In the genomic region with DNA sequence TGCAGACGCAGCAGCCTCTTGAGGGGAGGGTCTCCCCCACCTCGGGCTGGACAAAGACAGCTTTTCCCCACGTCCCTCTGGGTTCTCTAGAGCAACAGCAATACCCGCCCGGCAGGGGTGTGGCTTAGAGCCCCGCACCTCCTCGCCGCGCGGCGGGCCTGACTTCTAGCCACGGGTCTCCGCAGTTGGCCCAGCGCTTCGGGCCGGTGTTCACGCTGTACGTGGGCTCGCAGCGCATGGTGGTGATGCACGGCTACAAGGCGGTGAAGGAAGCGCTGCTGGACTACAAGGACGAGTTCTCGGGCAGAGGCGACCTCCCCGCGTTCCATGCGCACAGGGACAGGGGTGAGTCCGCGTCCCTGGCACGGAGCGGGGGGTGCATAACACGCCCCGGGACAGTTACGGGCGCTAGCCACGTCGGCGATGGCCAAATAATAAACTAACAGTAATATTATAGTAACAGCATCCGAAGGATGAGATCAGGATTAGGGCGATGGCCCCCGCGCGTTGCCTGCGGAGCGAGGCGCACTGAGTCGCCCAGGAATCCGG, we compare ENCODE assay signal across 9 cellular contexts. TPM values are rescaled to one million over a fixed set of nuclear protein-coding genes. Genes with fewer than 3 reads are reported as not detected.
DNase-seq lines count a peak whose midpoint lies in the region; ATAC-seq and TF ChIP-seq lines count a peak whose summit lies in the region.
"Had no signal": no experiment of that assay in that cellular context is flagged by ENCODE, and none has a peak within 500 bp of the region (broad histone marks: within the 10 kb centered on the region; RNA-seq: fewer than 3 reads in every experiment).

No MANE protein-coding gene starts in this region.

- POLR2A ChIA-PET in AG04449 (lab: Yijun Ruan, JAX) = no interaction called here
- POLR2A ChIA-PET in SK-N-SH (lab: Yijun Ruan, JAX) = no interaction called here

- TF ChIP-seq CTCF in AG04449 (IDR thresholded peaks at IDR 0.05; ENCODE audit: insufficient read depth, low read length, missing control alignments) = no peak
- no peak for TF ChIP-seq CTCF in SK-N-SH (IDR thresholded peaks at IDR 0.05)

- H4K20me1 ChIP-seq in GM23248 (ENCODE audit: insufficient read depth) (no peaks in the 10 kb centered on the region), SK-N-SH (ENCODE audit: insufficient read depth) (no peaks in the 10 kb centered on the region)

- in situ Hi-C loops in GM23248 (cut with MboI) = no loop called here

- H3K79me2 ChIP-seq in GM23248 (ENCODE audit: insufficient read depth) (no peaks in the 10 kb centered on the region), SK-N-SH (ENCODE audit: insufficient read depth) (no peaks in the 10 kb centered on the region)

- H3K4me2 ChIP-seq in GM23248 (ENCODE audit: unreplicated experiment) (no peak overlapping the region), SK-N-SH (no peak overlapping the region)

- no peak for ATAC-seq in natural killer cell treated with Interleukin-12 subunit alpha and Interleukin-12 subunit beta and Interleukin-15 and Interleukin-18, amount 100 ng/mL, for 72 hours
- ATAC-seq in HG03571 (IDR thresholded peaks at IDR 0.05; ENCODE audit: unreplicated experiment) (no peak), GM18861 (IDR thresholded peaks at IDR 0.05; ENCODE audit: unreplicated experiment) (no peak)

- H3K4me1 ChIP-seq in GM23248 (ENCODE audit: insufficient read depth) (no peaks in the 10 kb centered on the region), SK-N-SH (ENCODE audit: control insufficient read depth in 1 of 2, insufficient read depth in 2 of 2, low read depth in 1 of 2, low read length in 1 of 2) (no peaks in the 10 kb centered on the region; a peak in 1 of 4 replicates)
- H3K4me1 ChIP-seq in effector memory CD4-positive, alpha-beta T cell (ENCODE audit: control insufficient read depth, insufficient read depth, low read length, poor library complexity, severe bottlenecking) = peaks cover 26% of the 10 kb centered on the region

- H3F3A ChIP-seq in GM23248 (ENCODE audit: insufficient read depth) (no peaks in the 10 kb centered on the region), SK-N-SH (replicated peaks; ENCODE audit: insufficient read depth) (no peaks in the 10 kb centered on the region)

- H3K27ac Mint-ChIP-seq in natural killer cell treated with Interleukin-12 subunit alpha and Interleukin-12 subunit beta and Interleukin-15 and Interleukin-18, amount 100 ng/mL, for 72 hours = no peak overlapping the region

- no peak overlapping the region for H3K9ac ChIP-seq in GM23248
- no peak overlapping the region for H3K9ac ChIP-seq in SK-N-SH

- peaks cover 15 to 22% of the 10 kb centered on the region in 2 donors for H3K4me1 Mint-ChIP-seq in natural killer cell treated with Interleukin-12 subunit alpha and Interleukin-12 subunit beta and Interleukin-15 and Interleukin-18, amount 100 ng/mL, for 72 hours (ENCODE audit: low read depth in 2 of 2)

- no peak for TF ChIP-seq EP300 in SK-N-SH (IDR thresholded peaks at IDR 0.05; ENCODE audit: borderline replicate concordance in 1 of 2, low read depth in 1 of 2, low read length in 1 of 2)

- peak overlapping the region; percentile 41 for H3K4me3 ChIP-seq in AG04449 (ENCODE audit: low read depth, low read length)
- H3K4me3 ChIP-seq in GM23248 = peak overlapping the region; percentile 54
- peak overlapping the region; percentile 33 for H3K4me3 ChIP-seq in effector memory CD4-positive, alpha-beta T cell (ENCODE audit: insufficient read depth, low read depth, low read length, poor library complexity, severe bottlenecking)
- no peak overlapping the region for H3K4me3 ChIP-seq in SK-N-SH (ENCODE audit: low read depth in 2 of 2, low read length in 1 of 2)

- no peaks in the 10 kb centered on the region for H3K9me3 ChIP-seq in GM23248 (ENCODE audit: low read depth)
- no peaks in the 10 kb centered on the region for H3K9me3 ChIP-seq in effector memory CD4-positive, alpha-beta T cell (ENCODE audit: control insufficient read depth, low read length)
- peaks cover 4% of the 10 kb centered on the region; the same call in 1 of the 2 replicates for H3K9me3 ChIP-seq in SK-N-SH

- H3K27ac ChIP-seq in GM23248 (no peak overlapping the region), SK-N-SH (ENCODE audit: low read depth in 2 of 2, low read length in 1 of 2) (no peak overlapping the region)
- no peak overlapping the region for H3K27ac ChIP-seq in effector memory CD4-positive, alpha-beta T cell (ENCODE audit: insufficient read depth, low read length, poor library complexity, severe bottlenecking)

- H3K4me3 Mint-ChIP-seq in natural killer cell treated with Interleukin-12 subunit alpha and Interleukin-12 subunit beta and Interleukin-15 and Interleukin-18, amount 100 ng/mL, for 72 hours = peak overlapping the region; percentile 44

- H3K36me3 Mint-ChIP-seq in natural killer cell treated with Interleukin-12 subunit alpha and Interleukin-12 subunit beta and Interleukin-15 and Interleukin-18, amount 100 ng/mL, for 72 hours = peaks cover 4% of the 10 kb centered on the region

- no peak for TF ChIP-seq RAD21 in SK-N-SH (IDR thresholded peaks at IDR 0.05; ENCODE audit: low read length)

- H3K9me3 Mint-ChIP-seq in natural killer cell treated with Interleukin-12 subunit alpha and Interleukin-12 subunit beta and Interleukin-15 and Interleukin-18, amount 100 ng/mL, for 72 hours = peaks cover 3% of the 10 kb centered on the region

- H3K27me3 ChIP-seq in GM23248 (replicated peaks; ENCODE audit: insufficient read depth) (peaks cover 43% of the 10 kb centered on the region), SK-N-SH (ENCODE audit: insufficient read depth) (peaks cover 61% of the 10 kb centered on the region; the same call in 1 of the 2 replicates)
- H3K27me3 ChIP-seq in effector memory CD4-positive, alpha-beta T cell (replicated peaks; ENCODE audit: control insufficient read depth, insufficient read depth, low read length, poor library complexity, severe bottlenecking) = peaks cover 9% of the 10 kb centered on the region

- H2AFZ ChIP-seq in GM23248 (peak overlapping the region; percentile 37), SK-N-SH (ENCODE audit: low read depth) (no peak overlapping the region)

- H3K9me2 ChIP-seq in GM23248 (ENCODE audit: insufficient read depth) (no peaks in the 10 kb centered on the region), SK-N-SH (no peaks in the 10 kb centered on the region)

- CTCF ChIA-PET in AG04449 (lab: Yijun Ruan, JAX) = no interaction called here
- CTCF ChIA-PET in SK-N-SH (lab: Yijun Ruan, JAX) = no interaction called here

- 2 to 4% methylated on average over 49 of the region's 50 CpGs for WGBS in GM23248 (ENCODE audit: low coverage in 1 of 2, low lambda C conversion rate in 2 of 2, missing lambda C conversion rate in 2 of 2), 2 experiments
- WGBS in SK-N-SH (ENCODE audit: low lambda C conversion rate) = 25% methylated on average over 28 of the region's 50 CpGs

- DNase-seq in AG04449 (ENCODE audit: low read depth, low spot score) = no peak
- peak; percentile 41 for DNase-seq in GM23248
- DNase-seq in effector memory CD4-positive, alpha-beta T cell = no peak
- no peak for DNase-seq in natural killer cell treated with Interleukin-12 subunit alpha and Interleukin-12 subunit beta and Interleukin-15 and Interleukin-18, amount 100 ng/mL, for 72 hours (ENCODE audit: low spot score)
- no peak for DNase-seq in activated CD8-positive, alpha-beta memory T cell treated with anti-CD3 and anti-CD28 coated beads, Interleukin-2, amount 50 U/mL, for 4 hours
- no peak for DNase-seq in SK-N-SH
- DNase-seq: stimulated activated CD4-positive, alpha-beta T cell treated with anti-CD3 and anti-CD28 coated beads, Interleukin-12 subunit alpha, Interleukin-12 subunit beta, amount 100 ng/mL, for 4 hours had no signal

- H3K27me3 Mint-ChIP-seq in natural killer cell treated with Interleukin-12 subunit alpha and Interleukin-12 subunit beta and Interleukin-15 and Interleukin-18, amount 100 ng/mL, for 72 hours = peaks cover 33 to 41% of the 10 kb centered on the region in 2 donors

- no peaks in the 10 kb centered on the region for H3K36me3 ChIP-seq in GM23248 (ENCODE audit: low read depth)
- H3K36me3 ChIP-seq in effector memory CD4-positive, alpha-beta T cell (ENCODE audit: control insufficient read depth, insufficient read depth, low read length) = no peaks in the 10 kb centered on the region
- no peaks in the 10 kb centered on the region for H3K36me3 ChIP-seq in SK-N-SH (replicated peaks in 1 of 2; ENCODE audit: control insufficient read depth in 1 of 2, insufficient read depth in 2 of 2, low read length in 1 of 2)

RNA-seq across cellular contexts. Expression of gene CYP2E1, which starts 1.2 kb away (rescaled TPM):
- 15.4 TPM in 1 of 2 replicates, not detected in the other for total RNA-seq in GM23248 (2014; rRNA removed; shearing (Covaris generic))
- polyA plus RNA-seq in GM23248 (2016; fragmentation: Nextera tagmentation; extraction: Ambion mirVana) = 0.31 and 0.79 TPM in 2 replicates
- under 1 TPM; 0.42 to 0.71 TPM for total RNA-seq in natural killer cell treated with Interleukin-12 subunit alpha and Interleukin-12 subunit beta and Interleukin-15 and Interleukin-18, amount 100 ng/mL, for 72 hours
- 0.61 and 1.3 TPM in 2 replicates for polyA plus RNA-seq in SK-N-SH (2012; rRNA removed)
- 0.30 and 0.41 TPM in 2 replicates for polyA plus RNA-seq in SK-N-SH (2012; cell fraction: cytosol; rRNA removed)
- 8.6 and 11.8 TPM in 2 replicates for polyA plus RNA-seq in SK-N-SH (2012; cell fraction: nucleus; rRNA removed)

RNA-seq across cellular contexts. Expression of gene SYCE1, which starts 37.0 kb away (rescaled TPM):
- total RNA-seq in GM23248 (2014; rRNA removed; shearing (Covaris generic)) = not detected in 2 replicates
- polyA plus RNA-seq in GM23248 (2016; fragmentation: Nextera tagmentation; extraction: Ambion mirVana) (not detected in 2 replicates), SK-N-SH (2012; rRNA removed) (not detected in 2 replicates)
- total RNA-seq in natural killer cell treated with Interleukin-12 subunit alpha and Interleukin-12 subunit beta and Interleukin-15 and Interleukin-18, amount 100 ng/mL, for 72 hours = not detected
- not detected in 2 replicates for polyA plus RNA-seq in SK-N-SH (2012; cell fraction: cytosol; rRNA removed)
- polyA plus RNA-seq in SK-N-SH (2012; cell fraction: nucleus; rRNA removed) = not detected in 2 replicates

Comparison
In these comparisons a context has a peak if more than half of its experiments do, and no peak if none do; other contexts are left out.
1. H3K4me3 ChIP-seq: peak in AG04449 (single experiment), GM23248 (single experiment) and effector memory CD4-positive, alpha-beta T cell (single experiment); none in SK-N-SH (0 of 2).